25 cellular contexts compared by ENCODE assay signal in genomic region chr1:87766737-87767136, GRCh38.
DNase-seq lines count a peak whose midpoint lies in the region; ATAC-seq and TF ChIP-seq lines count a peak whose summit lies in the region.
"Had no signal": no experiment of that assay in that cellular context is flagged by ENCODE, and none has a peak within 500 bp of the region (broad histone marks: within the 10 kb centered on the region; RNA-seq: fewer than 3 reads in every experiment).

No MANE protein-coding gene starts in this region.

- TF ChIP-seq CTCF in cardiac fibroblast (IDR thresholded peaks at IDR 0.05; ENCODE audit: low read depth, low read length) = no peak

- ATAC-seq in stimulated activated naive CD8-positive, alpha-beta T cell treated with anti-CD3 and anti-CD28 coated beads, Interleukin-15, amount 100 ng/mL, for 72 hours = no peak
- ATAC-seq: HCT116, left ventricle myocardium superior had no signal

- peaks cover 7% of the 10 kb centered on the region for H3K4me1 Mint-ChIP-seq in stimulated activated naive CD8-positive, alpha-beta T cell treated with anti-CD3 and anti-CD28 coated beads, Interleukin-15, amount 100 ng/mL, for 72 hours

- no peak overlapping the region for H3K27ac Mint-ChIP-seq in stimulated activated naive CD8-positive, alpha-beta T cell treated with anti-CD3 and anti-CD28 coated beads, Interleukin-15, amount 100 ng/mL, for 72 hours
- H3K27ac Mint-ChIP-seq: CD8-positive, alpha-beta memory T cell; dendritic cell treated with granulocyte-macrophage colony-stimulating factor and Interleukin-4, amounts not matched to agents 40 ng/mL and 50 ng/mL, for 4 days; T-helper 1 cell treated with Interleukin-12 subunit alpha and Interleukin-12 subunit beta and Interleukin-4 antibody, amounts not matched to agents 30 μg/mL and 1 μg/mL, for 36 hours; type B pancreatic cell had no signal

- no peak overlapping the region for H3K4me3 Mint-ChIP-seq in stimulated activated naive CD8-positive, alpha-beta T cell treated with anti-CD3 and anti-CD28 coated beads, Interleukin-15, amount 100 ng/mL, for 72 hours
- H3K4me3 Mint-ChIP-seq: CD8-positive, alpha-beta memory T cell; dendritic cell treated with granulocyte-macrophage colony-stimulating factor and Interleukin-4, amounts not matched to agents 40 ng/mL and 50 ng/mL, for 4 days; neural crest cell; T-helper 1 cell treated with Interleukin-12 subunit alpha and Interleukin-12 subunit beta and Interleukin-4 antibody, amounts not matched to agents 30 μg/mL and 1 μg/mL, for 36 hours; type B pancreatic cell had no signal

- no peaks in the 10 kb centered on the region for H3K9me3 Mint-ChIP-seq in stimulated activated naive CD8-positive, alpha-beta T cell treated with anti-CD3 and anti-CD28 coated beads, Interleukin-15, amount 100 ng/mL, for 72 hours
- H3K9me3 Mint-ChIP-seq: dendritic cell treated with granulocyte-macrophage colony-stimulating factor and Interleukin-4, amounts not matched to agents 40 ng/mL and 50 ng/mL, for 4 days; type B pancreatic cell had no signal

- DNase-seq in EH (ENCODE audit: low read depth) = peak; percentile 3
- DNase-seq in HS-5 (ENCODE audit: low read depth) = peak; percentile 67
- DNase-seq in cardiac fibroblast (ENCODE audit: low read depth in 2 of 2) = peak; percentile 3 to 68
- DNase-seq in iris pigment epithelial cell (ENCODE audit: low read depth) = peak; percentile 66
- DNase-seq in stimulated activated naive CD8-positive, alpha-beta T cell treated with anti-CD3 and anti-CD28 coated beads, Interleukin-15, amount 100 ng/mL, for 72 hours = no peak
- no peak for DNase-seq in iPS-NIHi11 (ENCODE audit: low spot score)
- DNase-seq in DMS153 treated with DMSO at 0.1 percent for 48 hours (lab: John Stamatoyannopoulos, UW; ENCODE audit: unreplicated experiment) = no peak
- no peak for DNase-seq in NCI-H2029 (lab: John Stamatoyannopoulos, UW)
- DNase-seq: activated CD4-positive, alpha-beta T cell treated with anti-CD3 and anti-CD28 coated beads, Interleukin-2, amount 50 U/mL, for 4 hours; activated CD8-positive, alpha-beta memory T cell treated with anti-CD3 and anti-CD28 coated beads, Interleukin-2, amount 50 U/mL, for 48 hours; CD8-positive, alpha-beta memory T cell; DND-41; glutamatergic neuron; left ventricle myocardium superior; NCI-H1436; NCI-H2171 treated with DMSO at 0.1 percent for 48 hours; NCI-H69; SHP77; stimulated activated CD4-positive, alpha-beta T cell treated with anti-CD3 and anti-CD28 coated beads, Interleukin-4, amount 100 ng/mL, for 1 hour; stomach had no signal

- no peak overlapping the region for H3K4me3 ChIP-seq in cardiac fibroblast (replicated peaks in 1 of 2; ENCODE audit: low read depth in 2 of 2, low read length in 2 of 2)
- H3K4me3 ChIP-seq: stomach had no signal

- no peaks in the 10 kb centered on the region for H3K27me3 Mint-ChIP-seq in stimulated activated naive CD8-positive, alpha-beta T cell treated with anti-CD3 and anti-CD28 coated beads, Interleukin-15, amount 100 ng/mL, for 72 hours
- H3K27me3 Mint-ChIP-seq: dendritic cell treated with granulocyte-macrophage colony-stimulating factor and Interleukin-4, amounts not matched to agents 40 ng/mL and 50 ng/mL, for 4 days; type B pancreatic cell had no signal

Comparison
In these comparisons a context has a peak if more than half of its experiments do, and no peak if none do; other contexts are left out.
1. DNase-seq: peak in EH (single experiment), HS-5 (single experiment), cardiac fibroblast (2 of 2) and iris pigment epithelial cell (single experiment); none in stimulated activated naive CD8-positive, alpha-beta T cell treated with anti-CD3 and anti-CD28 coated beads, Interleukin-15, amount 100 ng/mL, for 72 hours (0 of 2), iPS-NIHi11 (single experiment), DMS153 treated with DMSO at 0.1 percent for 48 hours (single experiment) and NCI-H2029 (single experiment).